In the genomic region with DNA sequence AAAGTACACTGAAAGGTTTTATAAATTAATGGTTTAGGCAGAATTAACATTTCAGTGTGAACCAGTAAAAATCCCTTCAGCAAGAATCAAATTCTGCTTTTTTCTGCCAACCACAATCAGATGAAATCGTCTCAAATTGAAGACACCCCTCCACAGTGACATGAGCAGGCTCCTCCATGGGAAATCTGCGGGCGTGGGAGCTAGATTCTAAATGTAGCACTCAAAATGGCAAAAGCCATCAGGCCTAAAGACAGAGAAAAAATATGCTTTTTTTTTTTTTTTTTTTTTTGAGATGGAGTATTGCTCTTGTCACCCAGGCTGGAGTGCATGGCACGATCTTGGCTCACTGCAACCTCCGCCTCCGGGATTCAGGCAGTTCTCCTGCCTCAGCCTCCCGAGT, we compare ENCODE assay signal across 8 cellular contexts.
"Had no signal": no experiment of that assay in that cellular context is flagged by ENCODE, and none has a peak within 500 bp of the region (broad histone marks: within the 10 kb centered on the region; RNA-seq: fewer than 3 reads in every experiment).

No MANE protein-coding gene starts in this region.

- H3K27ac ChIP-seq: GM23248 had no signal

- H3K9me3 ChIP-seq: HAP-1 had no signal

- ATAC-seq: GM23338, HCT116 had no signal

- DNase-seq: GM23248, GOT3, H7, H9, HCEC 1CT had no signal

- H3K27ac Mint-ChIP-seq: GM23338, H9 had no signal

- H2AFZ ChIP-seq: GM23248, GM23338 had no signal

- H3K9ac ChIP-seq: GM23248 had no signal

- H3K4me3 ChIP-seq: GM23248, GM23338, HAP-1 had no signal

- H3K4me3 Mint-ChIP-seq: GM23338, H9 had no signal

- H3K4me1 Mint-ChIP-seq: GM23338, H9 had no signal

- H3K4me1 ChIP-seq: HAP-1 had no signal

- H3K4me2 ChIP-seq: GM23338 had no signal

- H3K36me3 ChIP-seq: HAP-1 had no signal
